Comparison of ENCODE assay signal across 17 cellular contexts in the genomic region with DNA sequence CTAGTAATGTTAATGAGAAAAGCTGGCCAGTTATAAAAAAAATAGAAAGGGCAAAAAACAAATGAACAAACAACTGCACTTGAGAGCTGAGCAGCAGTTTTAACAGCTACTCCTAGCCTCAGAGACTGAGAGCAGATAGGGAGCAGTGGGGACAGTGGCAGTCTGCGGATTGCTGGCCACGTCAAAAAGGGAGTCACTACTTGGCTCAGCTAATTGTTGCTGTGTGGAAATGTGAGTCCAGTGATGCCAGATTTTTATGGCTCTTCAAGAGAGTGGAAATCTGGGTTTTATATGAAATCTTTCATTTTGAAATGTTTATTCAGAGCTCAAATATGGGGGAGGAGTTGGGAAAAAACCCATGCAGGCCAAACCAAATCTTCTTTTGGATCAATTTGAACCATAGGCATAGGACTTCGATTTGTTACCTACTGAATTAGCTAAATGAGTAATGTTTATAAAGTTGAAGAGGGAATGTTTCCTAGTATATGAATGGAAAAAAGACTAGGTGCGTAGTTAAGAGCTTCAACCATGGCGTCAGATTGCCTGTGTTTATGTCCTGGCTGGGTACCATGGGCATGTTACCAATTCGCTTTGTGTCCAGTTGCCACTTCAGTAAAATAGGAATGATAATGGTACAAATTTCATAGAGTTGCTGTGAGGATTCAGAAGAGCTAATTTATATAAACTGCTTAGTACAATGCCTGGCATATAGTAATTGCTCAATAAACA.
DNase-seq lines count a peak whose midpoint lies in the region; ATAC-seq and TF ChIP-seq lines count a peak whose summit lies in the region.
"Had no signal": no experiment of that assay in that cellular context is flagged by ENCODE, and none has a peak within 500 bp of the region (broad histone marks: within the 10 kb centered on the region; RNA-seq: fewer than 3 reads in every experiment).

No MANE protein-coding gene starts in this region.

- H2AFZ ChIP-seq in HCT116 (ENCODE audit: low read depth, low read length, poor library complexity, severe bottlenecking) (no peak overlapping the region), mesenchymal stem cell (ENCODE audit: low read depth, low read length) (no peak overlapping the region)

- WGBS in mesenchymal stem cell, result 97% methylated on average over 6 of the region's 6 CpGs

- H3K27ac ChIP-seq in HCT116 (ENCODE audit: low read depth, low read length) (peak overlapping the region; percentile 72), mesenchymal stem cell (ENCODE audit: low read length, poor library complexity, severe bottlenecking) (no peak overlapping the region)
- H3K27ac ChIP-seq: epithelial cell of prostate had no signal

- no peak for TF ChIP-seq RAD21 in HCT116 (IDR thresholded peaks at IDR 0.05; ENCODE audit: low read depth)

- no peak overlapping the region for H2BK120ac ChIP-seq in mesenchymal stem cell (ENCODE audit: low read depth, low read length)

- H3K4me3 ChIP-seq in HCT116 (replicated peaks in 1 of 2; ENCODE audit: low read depth in 1 of 2, low read length in 2 of 2), result no peak overlapping the region
- peak overlapping the region in 1 of 2 experiments; percentile 25 for H3K4me3 ChIP-seq in mesenchymal stem cell (ENCODE audit: insufficient read depth in 1 of 2, low read depth in 1 of 2, low read length in 2 of 2)

- H3K9me2 ChIP-seq in HCT116 (ENCODE audit: insufficient read depth), result no peaks in the 10 kb centered on the region

- no peak overlapping the region for H4K8ac ChIP-seq in mesenchymal stem cell (ENCODE audit: low read length)

- intact Hi-C loops in HCT116 (cut with micrococcal nuclease), result loop anchor here (5.0 kb wide), 1 partner anchor 75 kb away; no protein-coding TSS in a partner anchor

- H3K27me3 ChIP-seq in HCT116 (ENCODE audit: insufficient read depth, low read length) (no peaks in the 10 kb centered on the region), mesenchymal stem cell (ENCODE audit: control insufficient read depth in 1 of 2, insufficient read depth in 1 of 2, low read length in 2 of 2) (no peaks in the 10 kb centered on the region)

- no peaks in the 10 kb centered on the region for H4K20me1 ChIP-seq in HCT116 (ENCODE audit: insufficient read depth)

- H4K91ac ChIP-seq in mesenchymal stem cell (ENCODE audit: low read length), result no peak overlapping the region

- peak overlapping the region; percentile 16 for H3K4me2 ChIP-seq in HCT116 (ENCODE audit: low read length)
- no peak overlapping the region for H3K4me2 ChIP-seq in mesenchymal stem cell (ENCODE audit: low read length, poor library complexity, severe bottlenecking)

- no peak overlapping the region for H2BK12ac ChIP-seq in mesenchymal stem cell (ENCODE audit: low read length in 2 of 2)

- no peak overlapping the region for H3K4ac ChIP-seq in mesenchymal stem cell (ENCODE audit: low read depth in 1 of 2, low read length in 2 of 2)

- H3K4me1 ChIP-seq in HCT116 (ENCODE audit: control insufficient read depth in 1 of 2, insufficient read depth in 2 of 2, low read length in 2 of 2) (peaks cover 58 to 77% of the 10 kb centered on the region in 2 experiments), mesenchymal stem cell (ENCODE audit: control insufficient read depth, insufficient read depth, low read depth, low read length) (peaks cover 4% of the 10 kb centered on the region)

- 0 out of 2 replicates have a peak overlapping the region, but pooled peaks have one; percentile 2 for H3K9ac ChIP-seq in HCT116 (ENCODE audit: low read length)
- peak overlapping the region; percentile 83 for H3K9ac ChIP-seq in mesenchymal stem cell (ENCODE audit: low read length)

- TF ChIP-seq POLR2A in HCT116 (IDR thresholded peaks at IDR 0.05; ENCODE audit: borderline replicate concordance, extremely low read depth, insufficient read depth, insufficient read length), result no peak

- POLR2A ChIA-PET in HCT116 (lab: Charles Lee), result interaction anchor here (1.8 kb wide), 1 partner anchor 31 kb away, joined by 7 read pairs; no protein-coding TSS in a partner anchor

- no peaks in the 10 kb centered on the region; the same call in 1 of the 2 replicates for H3K79me2 ChIP-seq in HCT116 (ENCODE audit: insufficient read depth, low read length)

- H3K23ac ChIP-seq in mesenchymal stem cell (ENCODE audit: low read length in 2 of 2), result no peak overlapping the region

- no peaks in the 10 kb centered on the region for H3K9me3 ChIP-seq in HCT116 (ENCODE audit: control insufficient read depth in 1 of 2, insufficient read depth in 1 of 2, low read depth in 1 of 2, low read length in 2 of 2)
- H3K9me3 ChIP-seq in mesenchymal stem cell (ENCODE audit: control insufficient read depth, low read length), result no peaks in the 10 kb centered on the region

- H3K36me3 ChIP-seq in HCT116 (ENCODE audit: control insufficient read depth in 1 of 2, insufficient read depth in 2 of 2, low read length in 2 of 2), result no peaks in the 10 kb centered on the region
- H3K36me3 ChIP-seq in mesenchymal stem cell (ENCODE audit: control insufficient read depth in 1 of 2, insufficient read depth in 2 of 2, low read depth in 1 of 2, low read length in 2 of 2), result peaks cover 4% of the 10 kb centered on the region in 2 experiments

- no peak overlapping the region for H3K14ac ChIP-seq in mesenchymal stem cell (ENCODE audit: low read length in 2 of 2)

- DNase-seq in HCT116 (ENCODE audit: low read depth, low spot score) (no peak), fibroblast of gingiva (ENCODE audit: low read depth) (peak; percentile 90), mesenchymal stem cell (no peak), stromal cell of bone marrow (ENCODE audit: low read depth) (peak; percentile 76), NCI-H526 treated with DMSO at 0.1 percent for 48 hours (lab: John Stamatoyannopoulos, UW) (no peak), NCI-H1436 (lab: John Stamatoyannopoulos, UW) (no peak)
- DNase-seq: activated CD4-positive, alpha-beta T cell treated with anti-CD3 and anti-CD28 coated beads, Interleukin-2, amount 50 U/mL, for 4 hours; amygdala; C1 segment of cervical spinal cord; DMS153; naive thymus-derived CD8-positive, alpha-beta T cell; NCI-H1092; retina; stimulated activated CD4-positive, alpha-beta T cell treated with anti-CD3 and anti-CD28 coated beads, Interleukin-4, amount 100 ng/mL, for 1 hour had no signal

- RAD21 ChIA-PET in HCT116 (lab: Charles Lee; ENCODE audit: low non-redundant PET in 1 of 2, low total read pairs in 2 of 2, uncharacterized antibody in 2 of 2, unreplicated experiment in 2 of 2), result no interaction called here

- H2BK15ac ChIP-seq in mesenchymal stem cell (ENCODE audit: low read depth, poor library complexity, severe bottlenecking), result no peak overlapping the region

- no peak overlapping the region for H2BK5ac ChIP-seq in mesenchymal stem cell (ENCODE audit: low read depth, low read length, poor library complexity, severe bottlenecking)

- no TSS peak for BruUV-seq in HCT116 (replicated peaks; lab: Mats Ljungman, UMichigan)

- H2AK5ac ChIP-seq in mesenchymal stem cell (ENCODE audit: low read length, severe bottlenecking), result no peak overlapping the region

- peaks cover 18% of the 10 kb centered on the region for H3K79me1 ChIP-seq in mesenchymal stem cell (replicated peaks; ENCODE audit: low read length, poor library complexity, severe bottlenecking)

- H3K18ac ChIP-seq in mesenchymal stem cell (ENCODE audit: low read depth in 1 of 2, low read length in 2 of 2), result no peak overlapping the region

- CTCF ChIA-PET in HCT116 (lab: Charles Lee), result interaction anchor here (1.2 kb wide), 1 partner anchor 176 kb away, joined by 3 read pairs; no protein-coding TSS in a partner anchor

- TF ChIP-seq CTCF in HCT116 (IDR thresholded peaks at IDR 0.05 in 2 of 3, conservative IDR thresholded peaks at IDR 0.05 in 1 of 3; ENCODE audit: borderline replicate concordance in 1 of 3, insufficient read depth in 1 of 3, low read depth in 2 of 3, low read length in 2 of 3), result no peak

- no peak for ATAC-seq in HCT116
- no peak for ATAC-seq in HG03095 (IDR thresholded peaks at IDR 0.05; ENCODE audit: unreplicated experiment)
- ATAC-seq in GM19452 (IDR thresholded peaks at IDR 0.05; ENCODE audit: unreplicated experiment), result no peak
- ATAC-seq: naive thymus-derived CD8-positive, alpha-beta T cell had no signal

TF ChIP-seq in HCT116, 20 proteins besides CTCF, POLR2A, EP300 and RAD21:
- TF ChIP-seq SIN3A (IDR thresholded peaks at IDR 0.05; ENCODE audit: low read depth), result no peak
- TF ChIP-seq FOSL1 (IDR thresholded peaks at IDR 0.05; ENCODE audit: low read depth), result no peak
- TF ChIP-seq EZH2 (IDR thresholded peaks at IDR 0.05), result no peak
- TF ChIP-seq SRF (IDR thresholded peaks at IDR 0.05; ENCODE audit: low read depth), result no peak
- TF ChIP-seq, protein P1, sequence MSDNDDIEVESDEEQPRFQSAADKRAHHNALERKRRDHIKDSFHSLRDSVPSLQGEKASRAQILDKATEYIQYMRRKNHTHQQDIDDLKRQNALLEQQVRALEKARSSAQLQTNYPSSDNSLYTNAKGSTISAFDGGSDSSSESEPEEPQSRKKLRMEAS (IDR thresholded peaks at IDR 0.05), result no peak
- TF ChIP-seq, protein P2, sequence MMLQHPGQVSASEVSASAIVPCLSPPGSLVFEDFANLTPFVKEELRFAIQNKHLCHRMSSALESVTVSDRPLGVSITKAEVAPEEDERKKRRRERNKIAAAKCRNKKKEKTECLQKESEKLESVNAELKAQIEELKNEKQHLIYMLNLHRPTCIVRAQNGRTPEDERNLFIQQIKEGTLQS (IDR thresholded peaks at IDR 0.05), result no peak
- TF ChIP-seq CEBPB (IDR thresholded peaks at IDR 0.05; ENCODE audit: low read depth), result no peak
- TF ChIP-seq, protein P3, sequence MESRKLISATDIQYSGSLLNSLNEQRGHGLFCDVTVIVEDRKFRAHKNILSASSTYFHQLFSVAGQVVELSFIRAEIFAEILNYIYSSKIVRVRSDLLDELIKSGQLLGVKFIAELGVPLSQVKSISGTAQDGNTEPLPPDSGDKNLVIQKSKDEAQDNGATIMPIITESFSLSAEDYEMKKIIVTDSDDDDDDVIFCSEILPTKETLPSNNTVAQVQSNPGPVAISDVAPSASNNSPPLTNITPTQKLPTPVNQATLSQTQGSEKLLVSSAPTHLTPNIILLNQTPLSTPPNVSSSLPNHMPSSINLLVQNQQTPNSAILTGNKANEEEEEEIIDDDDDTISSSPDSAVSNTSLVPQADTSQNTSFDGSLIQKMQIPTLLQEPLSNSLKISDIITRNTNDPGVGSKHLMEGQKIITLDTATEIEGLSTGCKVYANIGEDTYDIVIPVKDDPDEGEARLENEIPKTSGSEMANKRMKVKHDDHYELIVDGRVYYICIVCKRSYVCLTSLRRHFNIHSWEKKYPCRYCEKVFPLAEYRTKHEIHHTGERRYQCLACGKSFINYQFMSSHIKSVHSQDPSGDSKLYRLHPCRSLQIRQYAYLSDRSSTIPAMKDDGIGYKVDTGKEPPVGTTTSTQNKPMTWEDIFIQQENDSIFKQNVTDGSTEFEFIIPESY (IDR thresholded peaks at IDR 0.05; ENCODE audit: extremely low read depth, insufficient replicate concordance, low read length), result no peak

Comparison
In these comparisons a context has a peak if more than half of its experiments do, and no peak if none do; other contexts are left out.
1. DNase-seq: peak in fibroblast of gingiva (single experiment) and stromal cell of bone marrow (single experiment); none in HCT116 (single experiment), mesenchymal stem cell (single experiment), NCI-H526 treated with DMSO at 0.1 percent for 48 hours (single experiment) and NCI-H1436 (single experiment).